9 cellular contexts compared by ENCODE assay signal in the genomic region with DNA sequence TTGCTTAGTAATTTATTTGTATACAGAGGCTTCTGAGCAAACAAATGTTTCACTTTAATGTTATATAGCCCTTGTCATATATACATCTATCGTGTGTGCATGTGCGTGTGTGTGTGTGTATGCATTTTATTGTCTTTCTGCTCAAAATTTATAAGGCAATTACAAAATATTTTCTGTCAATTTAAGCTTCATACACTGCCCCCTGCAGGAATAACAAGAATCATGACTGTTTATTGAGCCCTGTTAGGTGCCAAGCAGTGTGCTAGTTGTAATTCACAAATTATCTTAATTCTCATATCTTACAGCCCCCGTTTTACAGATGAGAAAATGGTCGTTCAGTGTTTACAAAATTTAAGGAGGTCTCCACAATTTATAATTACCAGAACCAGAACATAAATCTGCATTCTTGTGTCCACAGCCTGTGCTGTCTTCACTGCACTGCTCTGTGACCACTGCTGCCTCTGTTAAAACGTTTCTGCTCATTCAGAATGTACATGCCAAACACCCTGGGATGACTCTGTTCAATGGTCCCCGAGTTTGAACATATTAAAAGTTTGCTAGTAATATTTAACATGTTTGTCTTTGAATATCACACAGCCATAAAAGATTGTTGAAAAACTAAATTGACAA.
DNase-seq lines count a peak whose midpoint lies in the region; ATAC-seq and TF ChIP-seq lines count a peak whose summit lies in the region.
"Had no signal": no experiment of that assay in that cellular context is flagged by ENCODE, and none has a peak within 500 bp of the region (broad histone marks: within the 10 kb centered on the region; RNA-seq: fewer than 3 reads in every experiment).

No MANE protein-coding gene starts in this region.

- H3K9me3 ChIP-seq in gastroesophageal sphincter (no peaks in the 10 kb centered on the region), tibial artery (no peaks in the 10 kb centered on the region)

- ATAC-seq in gastroesophageal sphincter = no peak

- H3K36me3 Mint-ChIP-seq in activated naive CD4-positive, alpha-beta T cell treated with anti-CD3 and anti-CD28 coated beads, Interleukin-2, amount 10 ng/mL, durations not matched to agents 7 days and 5 days = no peaks in the 10 kb centered on the region
- no peaks in the 10 kb centered on the region for H3K36me3 Mint-ChIP-seq in activated naive CD8-positive, alpha-beta T cell treated with anti-CD3 and anti-CD28 coated beads for 36 hours
- H3K36me3 Mint-ChIP-seq: CD8-positive, alpha-beta memory T cell had no signal

- DNase-seq in NCI-H748 (lab: John Stamatoyannopoulos, UW; ENCODE audit: unreplicated experiment) = peak; percentile 17
- no peak for DNase-seq in NCI-H748 treated with DMSO at 0.1 percent for 48 hours (lab: John Stamatoyannopoulos, UW)
- DNase-seq in SK-N-DZ (ENCODE audit: low spot score) = peak; percentile 6
- DNase-seq in tibial artery = no peak
- DNase-seq in activated naive CD4-positive, alpha-beta T cell treated with anti-CD3 and anti-CD28 coated beads, Interleukin-2, amount 10 ng/mL, durations not matched to agents 7 days and 5 days = no peak
- DNase-seq in lower leg skin (ENCODE audit: low spot score in 2 of 2) = no peak
- DNase-seq in activated naive CD8-positive, alpha-beta T cell treated with anti-CD3 and anti-CD28 coated beads for 36 hours = no peak

- peak in 3 of 4 experiments; percentile 37 to 44 (median 41) for TF ChIP-seq CTCF in gastroesophageal sphincter (IDR thresholded peaks at IDR 0.05)
- TF ChIP-seq CTCF in tibial artery (IDR thresholded peaks at IDR 0.05) = peak; percentile 22 to 47
- no peak for TF ChIP-seq CTCF in lower leg skin (IDR thresholded peaks at IDR 0.05)

- no peaks in the 10 kb centered on the region for H3K4me1 Mint-ChIP-seq in activated naive CD4-positive, alpha-beta T cell treated with anti-CD3 and anti-CD28 coated beads, Interleukin-2, amount 10 ng/mL, durations not matched to agents 7 days and 5 days
- H3K4me1 Mint-ChIP-seq in activated naive CD8-positive, alpha-beta T cell treated with anti-CD3 and anti-CD28 coated beads for 36 hours = no peaks in the 10 kb centered on the region
- H3K4me1 Mint-ChIP-seq: CD8-positive, alpha-beta memory T cell had no signal

- 42 to 51% methylated on average over 6 of the region's 6 CpGs for WGBS in gastroesophageal sphincter (ENCODE audit: low coverage in 1 of 2), 2 donors
- 41 to 47% methylated on average over 6 of the region's 6 CpGs for WGBS in lower leg skin, 2 donors

- H3K27me3 ChIP-seq in gastroesophageal sphincter = no peaks in the 10 kb centered on the region
- H3K27me3 ChIP-seq in tibial artery = no peaks in the 10 kb centered on the region

- H3K9me3 Mint-ChIP-seq in activated naive CD4-positive, alpha-beta T cell treated with anti-CD3 and anti-CD28 coated beads, Interleukin-2, amount 10 ng/mL, durations not matched to agents 7 days and 5 days = no peaks in the 10 kb centered on the region
- H3K9me3 Mint-ChIP-seq in activated naive CD8-positive, alpha-beta T cell treated with anti-CD3 and anti-CD28 coated beads for 36 hours = no peaks in the 10 kb centered on the region
- H3K9me3 Mint-ChIP-seq: CD8-positive, alpha-beta memory T cell had no signal

- no peak overlapping the region for H3K27ac ChIP-seq in gastroesophageal sphincter
- H3K27ac ChIP-seq in tibial artery = no peak overlapping the region

- H3K4me1 ChIP-seq in gastroesophageal sphincter (no peaks in the 10 kb centered on the region), tibial artery (no peaks in the 10 kb centered on the region)

- H3K36me3 ChIP-seq in gastroesophageal sphincter = no peaks in the 10 kb centered on the region
- H3K36me3 ChIP-seq in tibial artery = no peaks in the 10 kb centered on the region

- no peaks in the 10 kb centered on the region for H3K27me3 Mint-ChIP-seq in activated naive CD4-positive, alpha-beta T cell treated with anti-CD3 and anti-CD28 coated beads, Interleukin-2, amount 10 ng/mL, durations not matched to agents 7 days and 5 days
- no peaks in the 10 kb centered on the region for H3K27me3 Mint-ChIP-seq in activated naive CD8-positive, alpha-beta T cell treated with anti-CD3 and anti-CD28 coated beads for 36 hours

- TF ChIP-seq EP300 in gastroesophageal sphincter (IDR thresholded peaks at IDR 0.05) = no peak

- H3K4me3 Mint-ChIP-seq in activated naive CD4-positive, alpha-beta T cell treated with anti-CD3 and anti-CD28 coated beads, Interleukin-2, amount 10 ng/mL, durations not matched to agents 7 days and 5 days = no peak overlapping the region
- no peak overlapping the region for H3K4me3 Mint-ChIP-seq in activated naive CD8-positive, alpha-beta T cell treated with anti-CD3 and anti-CD28 coated beads for 36 hours
- H3K4me3 Mint-ChIP-seq: CD8-positive, alpha-beta memory T cell had no signal

- intact Hi-C loops in tibial artery (cut with DNase I; ENCODE audit: low total_unique reads) = loop anchor here (10.0 kb wide), 1 partner anchor 274 kb away; no protein-coding TSS in a partner anchor
- intact Hi-C loops in lower leg skin (cut with DNase I; ENCODE audit: low total_unique reads) = no loop called here

- CTCF ChIA-PET in activated naive CD4-positive, alpha-beta T cell treated with anti-CD3 and anti-CD28 coated beads, Interleukin-2, amount 10 ng/mL, durations not matched to agents 7 days and 5 days (lab: Charles Lee) = interaction anchor here (0.6 to 0.9 kb wide), 4 partner anchors 7 to 604 kb away, joined by 3 read pairs; no protein-coding TSS in a partner anchor

- TF ChIP-seq POLR2A in gastroesophageal sphincter (IDR thresholded peaks at IDR 0.05) (no peak), lower leg skin (IDR thresholded peaks at IDR 0.05) (no peak)

- no peak overlapping the region for H3K4me3 ChIP-seq in gastroesophageal sphincter
- no peak overlapping the region for H3K4me3 ChIP-seq in tibial artery
- no peak overlapping the region for H3K4me3 ChIP-seq in lower leg skin (ENCODE audit: low read depth, poor library complexity, severe bottlenecking)

- H3K27ac Mint-ChIP-seq in activated naive CD4-positive, alpha-beta T cell treated with anti-CD3 and anti-CD28 coated beads, Interleukin-2, amount 10 ng/mL, durations not matched to agents 7 days and 5 days = no peak overlapping the region
- H3K27ac Mint-ChIP-seq in activated naive CD8-positive, alpha-beta T cell treated with anti-CD3 and anti-CD28 coated beads for 36 hours = no peak overlapping the region
- H3K27ac Mint-ChIP-seq: CD8-positive, alpha-beta memory T cell had no signal

Comparison
In these comparisons a context has a peak if more than half of its experiments do, and no peak if none do; other contexts are left out.
1. DNase-seq: peak in NCI-H748 (single experiment) and SK-N-DZ (single experiment); none in NCI-H748 treated with DMSO at 0.1 percent for 48 hours (single experiment), tibial artery (0 of 2), activated naive CD4-positive, alpha-beta T cell treated with anti-CD3 and anti-CD28 coated beads, Interleukin-2, amount 10 ng/mL, durations not matched to agents 7 days and 5 days (single experiment), lower leg skin (0 of 2) and activated naive CD8-positive, alpha-beta T cell treated with anti-CD3 and anti-CD28 coated beads for 36 hours (single experiment).
2. CTCF ChIP-seq: peak in gastroesophageal sphincter (3 of 4) and tibial artery (2 of 2); none in lower leg skin (0 of 3).